ENCODE assay signal across 14 cellular contexts in genomic region chr6:131443514-131443913, GRCh38.
DNase-seq lines count a peak whose midpoint lies in the region; ATAC-seq, FAIRE-seq and TF ChIP-seq lines count a peak whose summit lies in the region.
"Had no signal": no experiment of that assay in that cellular context is flagged by ENCODE, and none has a peak within 500 bp of the region (broad histone marks: within the 10 kb centered on the region; RNA-seq: fewer than 3 reads in every experiment).

No MANE protein-coding gene starts in this region.

- H3K9ac ChIP-seq in HepG2 (ENCODE audit: insufficient read depth, low read depth, low read length), result no peak overlapping the region

- peak overlapping the region; percentile 27 for H3K27ac ChIP-seq in CD4-positive, alpha-beta T cell (ENCODE audit: low read depth, low read length)
- H3K27ac ChIP-seq in HepG2 (ENCODE audit: extremely low read length, insufficient read depth, low read length), result no peak overlapping the region
- H3K27ac ChIP-seq: dorsolateral prefrontal cortex had no signal

- peaks cover 6% of the 10 kb centered on the region for H3K9me3 Mint-ChIP-seq in CD4-positive, alpha-beta T cell
- H3K9me3 Mint-ChIP-seq in natural killer cell treated with Interleukin-12 subunit alpha and Interleukin-12 subunit beta and Interleukin-15 and Interleukin-18, amount 100 ng/mL, for 72 hours, result no peaks in the 10 kb centered on the region

- no peak for FAIRE-seq in HepG2 (lab: Jason Lieb, UNC)
- FAIRE-seq: astrocyte had no signal

- intact Hi-C loops in CD4-positive, alpha-beta T cell (cut with DNase I, micrococcal nuclease), result no loop called here
- intact Hi-C loops in HepG2 (cut with micrococcal nuclease; ENCODE audit: unreplicated experiment), result no loop called here

- TF ChIP-seq POLR2A in HepG2 (IDR thresholded peaks at IDR 0.05; ENCODE audit: insufficient read depth in 1 of 2, low read depth in 2 of 2, low read length in 2 of 2), result no peak

- no peak overlapping the region for H3K4me2 ChIP-seq in HepG2 (ENCODE audit: low read depth, low read length)

- H3K27me3 ChIP-seq in CD4-positive, alpha-beta T cell (ENCODE audit: control insufficient read depth, insufficient read depth, low read length), result no peaks in the 10 kb centered on the region
- H3K27me3 ChIP-seq in HepG2 (ENCODE audit: control insufficient read depth in 1 of 2, insufficient read depth in 2 of 2, low read length in 2 of 2), result 0 out of 5 replicates have a peak, but pooled peaks cover 0 to 5% of the 10 kb centered on the region in 2 experiments
- H3K27me3 ChIP-seq: dorsolateral prefrontal cortex had no signal

- no peak for TF ChIP-seq EP300 in HepG2 (IDR thresholded peaks at IDR 0.05; ENCODE audit: low read depth in 2 of 2, low read length in 2 of 2)
- no peak for TF ChIP-seq EP300 in HepG2 (CRISPR knock-in tag; IDR thresholded peaks at IDR 0.05; ENCODE audit: borderline replicate concordance)

- no peak for TF ChIP-seq RAD21 in HepG2 (CRISPR knock-in tag; IDR thresholded peaks at IDR 0.05)

- H3K4me1 ChIP-seq in HepG2 (ENCODE audit: insufficient read depth, low read length), result no peaks in the 10 kb centered on the region

- no peak overlapping the region for H2AFZ ChIP-seq in HepG2 (ENCODE audit: low read length)

- H3K36me3 Mint-ChIP-seq in CD4-positive, alpha-beta T cell (ENCODE audit: low read depth), result peaks cover 32% of the 10 kb centered on the region
- peaks cover 3% of the 10 kb centered on the region for H3K36me3 Mint-ChIP-seq in T-helper 17 cell (ENCODE audit: low read depth)
- no peaks in the 10 kb centered on the region for H3K36me3 Mint-ChIP-seq in natural killer cell treated with Interleukin-12 subunit alpha and Interleukin-12 subunit beta and Interleukin-15 and Interleukin-18, amount 100 ng/mL, for 72 hours
- H3K36me3 Mint-ChIP-seq: memory B cell had no signal

- H3K27me3 Mint-ChIP-seq in CD4-positive, alpha-beta T cell, result no peaks in the 10 kb centered on the region
- no peaks in the 10 kb centered on the region for H3K27me3 Mint-ChIP-seq in T-helper 17 cell
- H3K27me3 Mint-ChIP-seq in natural killer cell treated with Interleukin-12 subunit alpha and Interleukin-12 subunit beta and Interleukin-15 and Interleukin-18, amount 100 ng/mL, for 72 hours, result no peaks in the 10 kb centered on the region
- H3K27me3 Mint-ChIP-seq: memory B cell had no signal

- BruUV-seq in HepG2 (replicated peaks; lab: Mats Ljungman, UMichigan), result no TSS peak

- peak overlapping the region; percentile 89 for H3K4me3 Mint-ChIP-seq in CD4-positive, alpha-beta T cell
- H3K4me3 Mint-ChIP-seq in T-helper 17 cell, result peak overlapping the region; percentile 91
- peak overlapping the region; percentile 45 for H3K4me3 Mint-ChIP-seq in natural killer cell treated with Interleukin-12 subunit alpha and Interleukin-12 subunit beta and Interleukin-15 and Interleukin-18, amount 100 ng/mL, for 72 hours
- H3K4me3 Mint-ChIP-seq: memory B cell had no signal

- peak; percentile 88 for ATAC-seq in CD4-positive, alpha-beta T cell (ENCODE audit: poor library complexity)
- ATAC-seq in T-helper 17 cell (peak; percentile 88), GM18498 (IDR thresholded peaks at IDR 0.05; ENCODE audit: unreplicated experiment) (no peak), HepG2 (no peak)
- peak; percentile 62 to 63 for ATAC-seq in natural killer cell treated with Interleukin-12 subunit alpha and Interleukin-12 subunit beta and Interleukin-15 and Interleukin-18, amount 100 ng/mL, for 72 hours

- no peaks in the 10 kb centered on the region for H4K20me1 ChIP-seq in HepG2 (ENCODE audit: insufficient read depth, low read length)

- WGBS in HepG2 (ENCODE audit: low lambda C conversion rate), result 31% methylated on average over 3 of the region's 3 CpGs

- CTCF ChIA-PET in CD4-positive, alpha-beta T cell (lab: Charles Lee), result no interaction called here
- CTCF ChIA-PET in HepG2 (lab: Yijun Ruan, JAX; ENCODE audit: low intra/inter-chr PET ratio, low total read pairs), result no interaction called here

- no peaks in the 10 kb centered on the region for H3K79me2 ChIP-seq in HepG2 (ENCODE audit: insufficient read depth, low read length)

- H3K36me3 ChIP-seq in HepG2 (replicated peaks in 1 of 2; ENCODE audit: control insufficient read depth in 1 of 2, insufficient read depth in 2 of 2, low read length in 2 of 2), result no peaks in the 10 kb centered on the region

- H3K4me3 ChIP-seq in HepG2 (replicated peaks in 1 of 3; ENCODE audit: insufficient read depth in 1 of 3, low read depth in 2 of 3, low read length in 3 of 3), result no peak overlapping the region
- H3K4me3 ChIP-seq: dorsolateral prefrontal cortex had no signal

- POLR2A ChIA-PET in CD4-positive, alpha-beta T cell (lab: Charles Lee), result interaction anchor here (1.1 to 1.3 kb wide), 3 partner anchors 162 to 260 kb away, joined by 3 to 5 read pairs (median 4); no protein-coding TSS in a partner anchor
- POLR2A ChIA-PET in HepG2 (lab: Yijun Ruan, JAX), result no interaction called here

- H3K4me1 Mint-ChIP-seq in CD4-positive, alpha-beta T cell (ENCODE audit: low read depth), result peaks cover 63% of the 10 kb centered on the region
- H3K4me1 Mint-ChIP-seq in T-helper 17 cell, result peaks cover 29% of the 10 kb centered on the region
- peaks cover 5 to 7% of the 10 kb centered on the region in 2 donors for H3K4me1 Mint-ChIP-seq in natural killer cell treated with Interleukin-12 subunit alpha and Interleukin-12 subunit beta and Interleukin-15 and Interleukin-18, amount 100 ng/mL, for 72 hours (ENCODE audit: low read depth in 2 of 2)
- H3K4me1 Mint-ChIP-seq: memory B cell had no signal

- in situ Hi-C loops in HepG2 (cut with HindIII; ENCODE audit: extremely low pct_ligation_motif_present, low pct_unique_long_range_greater_than_20kb), result no loop called here

- H3K27ac Mint-ChIP-seq in CD4-positive, alpha-beta T cell, result peak overlapping the region; percentile 82
- H3K27ac Mint-ChIP-seq in T-helper 17 cell, result peak overlapping the region; percentile 85
- peak overlapping the region; percentile 14 to 20 for H3K27ac Mint-ChIP-seq in natural killer cell treated with Interleukin-12 subunit alpha and Interleukin-12 subunit beta and Interleukin-15 and Interleukin-18, amount 100 ng/mL, for 72 hours
- H3K27ac Mint-ChIP-seq: memory B cell had no signal

- no peaks in the 10 kb centered on the region for H3K9me3 ChIP-seq in CD4-positive, alpha-beta T cell (ENCODE audit: control insufficient read depth, low read length)
- H3K9me3 ChIP-seq in T-helper 17 cell (ENCODE audit: control insufficient read depth, low read length, poor library complexity, severe bottlenecking) (no peaks in the 10 kb centered on the region), HepG2 (ENCODE audit: low read length) (no peaks in the 10 kb centered on the region)

- no peak for TF ChIP-seq CTCF in CD4-positive, alpha-beta T cell (IDR thresholded peaks at IDR 0.05)
- no peak for TF ChIP-seq CTCF in HepG2 (CRISPR knock-in tag; IDR thresholded peaks at IDR 0.05)

- DNase-seq in CD4-positive, alpha-beta T cell, result peak in 6 of 10 experiments; percentile 9 to 42 (median 21)
- DNase-seq in T-helper 17 cell (no peak), activated T-helper 1 cell treated with Interleukin-2 at 50 U/mL for 16 hours (ENCODE audit: low read depth) (peak; percentile 2), activated gamma-delta T cell (lab: John Stamatoyannopoulos, UW) (no peak), HepG2 (ENCODE audit: low spot score) (no peak), NCI-H1105 (lab: John Stamatoyannopoulos, UW) (no peak)
- DNase-seq in natural killer cell treated with Interleukin-12 subunit alpha and Interleukin-12 subunit beta and Interleukin-15 and Interleukin-18, amount 100 ng/mL, for 72 hours (ENCODE audit: low spot score), result no peak
- DNase-seq: ACHN, Calu3, dorsolateral prefrontal cortex, NCI-H2171 treated with DMSO at 0.1 percent for 48 hours had no signal

TF ChIP-seq in HepG2, 621 proteins besides CTCF, POLR2A, EP300 and RAD21 (continues in another document):
- no peak for TF ChIP-seq SMC3 (IDR thresholded peaks at IDR 0.05; ENCODE audit: low read length)
- TF ChIP-seq SKIL (CRISPR knock-in tag; IDR thresholded peaks at IDR 0.05; ENCODE audit: borderline replicate concordance), result no peak
- no peak for TF ChIP-seq TMF1 (CRISPR knock-in tag; IDR thresholded peaks at IDR 0.05; ENCODE audit: low read depth)
- TF ChIP-seq PHF20 (CRISPR knock-in tag; IDR thresholded peaks at IDR 0.05), result no peak
- no peak for TF ChIP-seq BATF2 (CRISPR knock-in tag; IDR thresholded peaks at IDR 0.05)
- no peak for TF ChIP-seq NCOR1 (IDR thresholded peaks at IDR 0.05; ENCODE audit: borderline replicate concordance, low read length)
- TF ChIP-seq KDM3A (CRISPR knock-in tag; IDR thresholded peaks at IDR 0.05; ENCODE audit: low read depth), result no peak
- TF ChIP-seq HMG20B (CRISPR knock-in tag; conservative IDR thresholded peaks at IDR 0.05), result no peak
- TF ChIP-seq NFE2 (CRISPR knock-in tag; IDR thresholded peaks at IDR 0.05), result no peak
- TF ChIP-seq SMYD3 (CRISPR knock-in tag; IDR thresholded peaks at IDR 0.05), result no peak
- no peak for TF ChIP-seq ZNF816 (CRISPR knock-in tag; IDR thresholded peaks at IDR 0.05; ENCODE audit: borderline replicate concordance)

Comparison
In these comparisons a context has a peak if more than half of its experiments do, and no peak if none do; other contexts are left out.
1. ATAC-seq: peak in CD4-positive, alpha-beta T cell (single experiment), T-helper 17 cell (single experiment) and natural killer cell treated with Interleukin-12 subunit alpha and Interleukin-12 subunit beta and Interleukin-15 and Interleukin-18, amount 100 ng/mL, for 72 hours (2 of 2); none in GM18498 (single experiment) and HepG2 (single experiment).
2. DNase-seq: peak in CD4-positive, alpha-beta T cell (6 of 10) and activated T-helper 1 cell treated with Interleukin-2 at 50 U/mL for 16 hours (single experiment); none in T-helper 17 cell (0 of 3), natural killer cell treated with Interleukin-12 subunit alpha and Interleukin-12 subunit beta and Interleukin-15 and Interleukin-18, amount 100 ng/mL, for 72 hours (single experiment), activated gamma-delta T cell (single experiment), HepG2 (single experiment) and NCI-H1105 (single experiment).
3. H3K27ac Mint-ChIP-seq: peak in every context shown above with its lines; median percentile 85 in T-helper 17 cell; 82 in CD4-positive, alpha-beta T cell; 17 in natural killer cell treated with Interleukin-12 subunit alpha and Interleukin-12 subunit beta and Interleukin-15 and Interleukin-18, amount 100 ng/mL, for 72 hours.
4. Peak in every context shown above with its lines, with median percentiles within 50 percentile points of each other: H3K4me3 Mint-ChIP-seq.